Comparison of ENCODE assay signal across 1 cellular context in genomic region chr12:57367121-57367520, GRCh38.
TF ChIP-seq lines count a peak whose summit lies in the region.

No MANE protein-coding gene starts in this region.

TF ChIP-seq in GM23338, 12 proteins besides CTCF, POLR2A, EP300 and RAD21 (continued from another document):
- TF ChIP-seq, protein P1, sequence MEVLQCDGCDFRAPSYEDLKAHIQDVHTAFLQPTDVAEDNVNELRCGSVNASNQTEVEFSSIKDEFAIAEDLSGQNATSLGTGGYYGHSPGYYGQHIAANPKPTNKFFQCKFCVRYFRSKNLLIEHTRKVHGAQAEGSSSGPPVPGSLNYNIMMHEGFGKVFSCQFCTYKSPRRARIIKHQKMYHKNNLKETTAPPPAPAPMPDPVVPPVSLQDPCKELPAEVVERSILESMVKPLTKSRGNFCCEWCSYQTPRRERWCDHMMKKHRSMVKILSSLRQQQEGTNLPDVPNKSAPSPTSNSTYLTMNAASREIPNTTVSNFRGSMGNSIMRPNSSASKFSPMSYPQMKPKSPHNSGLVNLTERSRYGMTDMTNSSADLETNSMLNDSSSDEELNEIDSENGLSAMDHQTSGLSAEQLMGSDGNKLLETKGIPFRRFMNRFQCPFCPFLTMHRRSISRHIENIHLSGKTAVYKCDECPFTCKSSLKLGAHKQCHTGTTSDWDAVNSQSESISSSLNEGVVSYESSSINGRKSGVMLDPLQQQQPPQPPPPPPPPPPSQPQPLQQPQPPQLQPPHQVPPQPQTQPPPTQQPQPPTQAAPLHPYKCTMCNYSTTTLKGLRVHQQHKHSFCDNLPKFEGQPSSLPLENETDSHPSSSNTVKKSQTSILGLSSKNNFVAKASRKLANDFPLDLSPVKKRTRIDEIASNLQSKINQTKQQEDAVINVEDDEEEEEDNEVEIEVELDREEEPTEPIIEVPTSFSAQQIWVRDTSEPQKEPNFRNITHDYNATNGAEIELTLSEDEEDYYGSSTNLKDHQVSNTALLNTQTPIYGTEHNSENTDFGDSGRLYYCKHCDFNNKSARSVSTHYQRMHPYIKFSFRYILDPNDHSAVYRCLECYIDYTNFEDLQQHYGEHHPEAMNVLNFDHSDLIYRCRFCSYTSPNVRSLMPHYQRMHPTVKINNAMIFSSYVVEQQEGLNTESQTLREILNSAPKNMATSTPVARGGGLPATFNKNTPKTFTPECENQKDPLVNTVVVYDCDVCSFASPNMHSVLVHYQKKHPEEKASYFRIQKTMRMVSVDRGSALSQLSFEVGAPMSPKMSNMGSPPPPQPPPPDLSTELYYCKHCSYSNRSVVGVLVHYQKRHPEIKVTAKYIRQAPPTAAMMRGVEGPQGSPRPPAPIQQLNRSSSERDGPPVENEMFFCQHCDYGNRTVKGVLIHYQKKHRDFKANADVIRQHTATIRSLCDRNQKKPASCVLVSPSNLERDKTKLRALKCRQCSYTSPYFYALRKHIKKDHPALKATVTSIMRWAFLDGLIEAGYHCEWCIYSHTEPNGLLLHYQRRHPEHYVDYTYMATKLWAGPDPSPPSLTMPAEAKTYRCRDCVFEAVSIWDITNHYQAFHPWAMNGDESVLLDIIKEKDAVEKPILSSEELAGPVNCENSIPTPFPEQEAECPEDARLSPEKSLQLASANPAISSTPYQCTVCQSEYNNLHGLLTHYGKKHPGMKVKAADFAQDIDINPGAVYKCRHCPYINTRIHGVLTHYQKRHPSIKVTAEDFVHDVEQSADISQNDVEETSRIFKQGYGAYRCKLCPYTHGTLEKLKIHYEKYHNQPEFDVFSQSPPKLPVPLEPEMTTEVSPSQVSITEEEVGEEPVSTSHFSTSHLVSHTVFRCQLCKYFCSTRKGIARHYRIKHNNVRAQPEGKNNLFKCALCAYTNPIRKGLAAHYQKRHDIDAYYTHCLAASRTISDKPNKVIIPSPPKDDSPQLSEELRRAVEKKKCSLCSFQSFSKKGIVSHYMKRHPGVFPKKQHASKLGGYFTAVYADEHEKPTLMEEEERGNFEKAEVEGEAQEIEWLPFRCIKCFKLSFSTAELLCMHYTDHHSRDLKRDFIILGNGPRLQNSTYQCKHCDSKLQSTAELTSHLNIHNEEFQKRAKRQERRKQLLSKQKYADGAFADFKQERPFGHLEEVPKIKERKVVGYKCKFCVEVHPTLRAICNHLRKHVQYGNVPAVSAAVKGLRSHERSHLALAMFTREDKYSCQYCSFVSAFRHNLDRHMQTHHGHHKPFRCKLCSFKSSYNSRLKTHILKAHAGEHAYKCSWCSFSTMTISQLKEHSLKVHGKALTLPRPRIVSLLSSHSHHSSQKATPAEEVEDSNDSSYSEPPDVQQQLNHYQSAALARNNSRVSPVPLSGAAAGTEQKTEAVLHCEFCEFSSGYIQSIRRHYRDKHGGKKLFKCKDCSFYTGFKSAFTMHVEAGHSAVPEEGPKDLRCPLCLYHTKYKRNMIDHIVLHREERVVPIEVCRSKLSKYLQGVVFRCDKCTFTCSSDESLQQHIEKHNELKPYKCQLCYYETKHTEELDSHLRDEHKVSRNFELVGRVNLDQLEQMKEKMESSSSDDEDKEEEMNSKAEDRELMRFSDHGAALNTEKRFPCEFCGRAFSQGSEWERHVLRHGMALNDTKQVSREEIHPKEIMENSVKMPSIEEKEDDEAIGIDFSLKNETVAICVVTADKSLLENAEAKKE (CRISPR knock-in tag; IDR thresholded peaks at IDR 0.05) = no peak
- TF ChIP-seq, protein P2, sequence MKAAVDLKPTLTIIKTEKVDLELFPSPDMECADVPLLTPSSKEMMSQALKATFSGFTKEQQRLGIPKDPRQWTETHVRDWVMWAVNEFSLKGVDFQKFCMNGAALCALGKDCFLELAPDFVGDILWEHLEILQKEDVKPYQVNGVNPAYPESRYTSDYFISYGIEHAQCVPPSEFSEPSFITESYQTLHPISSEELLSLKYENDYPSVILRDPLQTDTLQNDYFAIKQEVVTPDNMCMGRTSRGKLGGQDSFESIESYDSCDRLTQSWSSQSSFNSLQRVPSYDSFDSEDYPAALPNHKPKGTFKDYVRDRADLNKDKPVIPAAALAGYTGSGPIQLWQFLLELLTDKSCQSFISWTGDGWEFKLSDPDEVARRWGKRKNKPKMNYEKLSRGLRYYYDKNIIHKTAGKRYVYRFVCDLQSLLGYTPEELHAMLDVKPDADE (IDR thresholded peaks at IDR 0.05) = no peak
- TF ChIP-seq EZH2phosphoT487 (IDR thresholded peaks at IDR 0.05; ENCODE audit: unreplicated experiment) (no peak), POLR2AphosphoS5 (IDR thresholded peaks at IDR 0.05; ENCODE audit: low read depth) (no peak), ZNF331 (CRISPR knock-in tag; IDR thresholded peaks at IDR 0.05; ENCODE audit: low read depth) (no peak), EZH2 (IDR thresholded peaks at IDR 0.05; ENCODE audit: low read depth, unreplicated experiment) (no peak), NANOG (IDR thresholded peaks at IDR 0.05; ENCODE audit: borderline replicate concordance) (no peak), CREB1 (CRISPR knock-in tag; IDR thresholded peaks at IDR 0.05; ENCODE audit: low read depth) (no peak), REST (IDR thresholded peaks at IDR 0.05; ENCODE audit: unreplicated experiment) (no peak), JUNB (IDR thresholded peaks at IDR 0.05; ENCODE audit: unreplicated experiment) (no peak), STAT1 (IDR thresholded peaks at IDR 0.05; ENCODE audit: unreplicated experiment) (no peak)
TF ChIP-seq in GM23338: peak in this region for 0.
